8 cellular contexts compared by ENCODE assay signal in genomic region chr6:79543886-79544285, GRCh38. TPM values are rescaled to one million over a fixed set of nuclear protein-coding genes. Genes with fewer than 3 reads are reported as not detected.
A peak's percentile ranks its signal among the peaks of the same experiment; 100 is the strongest.
DNase-seq lines count a peak whose midpoint lies in the region; ATAC-seq, FAIRE-seq and TF ChIP-seq lines count a peak whose summit lies in the region.
"Had no signal": no experiment of that assay in that cellular context is flagged by ENCODE, and none has a peak within 500 bp of the region (broad histone marks: within the 10 kb centered on the region; RNA-seq: fewer than 3 reads in every experiment).

No MANE protein-coding gene starts in this region.

- no peak for TF ChIP-seq POLR2A in stomach (IDR thresholded peaks at IDR 0.05)

- 85 to 100% (median 92%) methylated on average over 1 of the region's 1 CpG for WGBS in stomach, 5 donors

- no peaks in the 10 kb centered on the region for H3K36me3 ChIP-seq in stomach

- H3K4me3 ChIP-seq in stomach = no peak overlapping the region

- FAIRE-seq in HTR-8/SVneo (lab: Jason Lieb, UNC) = no peak
- FAIRE-seq: keratinocyte had no signal

- H3K9me3 ChIP-seq in stomach = no peaks in the 10 kb centered on the region

- ATAC-seq in GM19372 (IDR thresholded peaks at IDR 0.05; ENCODE audit: low read depth, unreplicated experiment) (peak; percentile 21), HG03025 (IDR thresholded peaks at IDR 0.05; ENCODE audit: low FRiP score, unreplicated experiment) (peak; percentile 39)

- DNase-seq in caudate nucleus (lab: John Stamatoyannopoulos, UW) = no peak
- no peak for DNase-seq in stomach
- no peak for DNase-seq in NCI-H524 treated with DMSO at 0.1 percent for 48 hours (lab: John Stamatoyannopoulos, UW)
- no peak for DNase-seq in activated naive CD4-positive, alpha-beta T cell treated with Interleukin-2 at 50 U/mL for 16 hours
- no peak for DNase-seq in HTR-8/SVneo (ENCODE audit: insufficient read length, low spot score)

- no peaks in the 10 kb centered on the region for H3K27me3 ChIP-seq in stomach

- TF ChIP-seq CTCF in stomach (IDR thresholded peaks at IDR 0.05) = no peak

- TF ChIP-seq EP300 in stomach (IDR thresholded peaks at IDR 0.05) = no peak

- peaks cover 9 to 40% (median 24%) of the 10 kb centered on the region in 4 donors for H3K4me1 ChIP-seq in stomach

- intact Hi-C loops in stomach (cut with DNase I; ENCODE audit: low total_unique reads) = no loop called here

- peak overlapping the region; percentile 82 for H3K27ac ChIP-seq in caudate nucleus (ENCODE audit: low read depth, low read length)
- H3K27ac ChIP-seq in stomach = peak overlapping the region in 4 of 5 donors; percentile 43 to 78 (median 56)

RNA-seq across cellular contexts. Expression of gene LCA5, which starts 6.7 kb away (rescaled TPM):
- total RNA-seq in stomach = 1 to 10 TPM in 3 of 5 donors, under 1 TPM in 1, not detected in 1; under 0.01 to 9.5 (median 4.1) TPM
- 1 to 10 TPM in 2 of 3 donors, under 1 TPM in 1; 0.87 to 1.3 (median 1.2) TPM for polyA plus RNA-seq in stomach
